Comparison of ENCODE assay signal across 11 cellular contexts in genomic region chr6:158825951-158826306, GRCh38. TPM values are rescaled to one million over a fixed set of nuclear protein-coding genes. Genes with fewer than 3 reads are reported as not detected.
DNase-seq lines count a peak whose midpoint lies in the region; ATAC-seq and TF ChIP-seq lines count a peak whose summit lies in the region.
"Had no signal": no experiment of that assay in that cellular context is flagged by ENCODE, and none has a peak within 500 bp of the region (broad histone marks: within the 10 kb centered on the region; RNA-seq: fewer than 3 reads in every experiment).

No MANE protein-coding gene starts in this region.

- H3K9me3 ChIP-seq in BE2C = no peaks in the 10 kb centered on the region

- DNase-seq in activated naive CD8-positive, alpha-beta T cell treated with anti-CD3 and anti-CD28 coated beads for 36 hours = no peak
- DNase-seq in activated naive CD8-positive, alpha-beta T cell treated with anti-CD3 and anti-CD28 coated beads, Interleukin-2, amount 50 U/mL, for 24 hours = no peak
- DNase-seq in fibroblast of pulmonary artery (ENCODE audit: low read depth) = peak; percentile 67
- DNase-seq in mesothelial cell of epicardium (ENCODE audit: low spot score in 2 of 2, unreplicated experiment in 2 of 2) = no peak
- no peak for DNase-seq in type B pancreatic cell (ENCODE audit: extremely low spot score, unreplicated experiment)
- no peak for DNase-seq in BE2C
- DNase-seq in T-helper 2 cell = no peak
- DNase-seq: NCI-H1417, NCI-H526 treated with DMSO at 0.1 percent for 48 hours had no signal

- H3K4me1 ChIP-seq in BE2C = no peaks in the 10 kb centered on the region; the same call in 1 of the 2 replicates

- no peaks in the 10 kb centered on the region for H3K9me3 Mint-ChIP-seq in activated naive CD8-positive, alpha-beta T cell treated with anti-CD3 and anti-CD28 coated beads for 36 hours
- no peaks in the 10 kb centered on the region for H3K9me3 Mint-ChIP-seq in activated naive CD8-positive, alpha-beta T cell treated with anti-CD3 and anti-CD28 coated beads, Interleukin-2, amount 50 U/mL, for 24 hours
- H3K9me3 Mint-ChIP-seq in mesothelial cell of epicardium (no peaks in the 10 kb centered on the region), type B pancreatic cell (no peaks in the 10 kb centered on the region)
- H3K9me3 Mint-ChIP-seq: activated T-helper 1 cell treated with anti-CD3 and anti-CD28 coated beads, Interleukin-12 subunit alpha, Interleukin-12 subunit beta, Interleukin-2, Interleukin-4 antibody, amounts not matched to agents 30 ng/mL and 10 ng/mL and 1 ng/mL, durations not matched to agents 14 hours and 24 hours and 36 hours had no signal

- H3K4me3 ChIP-seq in fibroblast of pulmonary artery (replicated peaks; ENCODE audit: low read depth, low read length) (no peak overlapping the region), BE2C (ENCODE audit: low read depth, low read length) (no peak overlapping the region)

- no peak overlapping the region for H3K4me3 Mint-ChIP-seq in activated naive CD8-positive, alpha-beta T cell treated with anti-CD3 and anti-CD28 coated beads for 36 hours
- no peak overlapping the region for H3K4me3 Mint-ChIP-seq in activated naive CD8-positive, alpha-beta T cell treated with anti-CD3 and anti-CD28 coated beads, Interleukin-2, amount 50 U/mL, for 24 hours
- H3K4me3 Mint-ChIP-seq in mesothelial cell of epicardium (peak overlapping the region; percentile 15), type B pancreatic cell (peak overlapping the region; percentile 46)
- H3K4me3 Mint-ChIP-seq: activated T-helper 1 cell treated with anti-CD3 and anti-CD28 coated beads, Interleukin-12 subunit alpha, Interleukin-12 subunit beta, Interleukin-2, Interleukin-4 antibody, amounts not matched to agents 30 ng/mL and 10 ng/mL and 1 ng/mL, durations not matched to agents 14 hours and 24 hours and 36 hours had no signal

- H3K27me3 Mint-ChIP-seq in activated naive CD8-positive, alpha-beta T cell treated with anti-CD3 and anti-CD28 coated beads for 36 hours = no peaks in the 10 kb centered on the region
- H3K27me3 Mint-ChIP-seq in activated naive CD8-positive, alpha-beta T cell treated with anti-CD3 and anti-CD28 coated beads, Interleukin-2, amount 50 U/mL, for 24 hours = peaks cover 2% of the 10 kb centered on the region
- H3K27me3 Mint-ChIP-seq in mesothelial cell of epicardium (ENCODE audit: low read depth) = no peaks in the 10 kb centered on the region
- H3K27me3 Mint-ChIP-seq in type B pancreatic cell = no peaks in the 10 kb centered on the region

- TF ChIP-seq CTCF in fibroblast of pulmonary artery (IDR thresholded peaks at IDR 0.05; ENCODE audit: low read length, missing control alignments) (no peak), mesothelial cell of epicardium (IDR thresholded peaks at IDR 0.05; ENCODE audit: unreplicated experiment) (no peak), type B pancreatic cell (conservative IDR thresholded peaks at IDR 0.05) (no peak), BE2C (IDR thresholded peaks at IDR 0.05; ENCODE audit: low read depth, low read length) (no peak)

- ATAC-seq in activated naive CD8-positive, alpha-beta T cell treated with anti-CD3 and anti-CD28 coated beads, Interleukin-2, amount 50 U/mL, for 24 hours = no peak
- no peak for ATAC-seq in HG02852 (IDR thresholded peaks at IDR 0.05; ENCODE audit: unreplicated experiment)

- H3K27ac Mint-ChIP-seq in activated naive CD8-positive, alpha-beta T cell treated with anti-CD3 and anti-CD28 coated beads for 36 hours = peak overlapping the region; percentile 40
- H3K27ac Mint-ChIP-seq in activated naive CD8-positive, alpha-beta T cell treated with anti-CD3 and anti-CD28 coated beads, Interleukin-2, amount 50 U/mL, for 24 hours = no peak overlapping the region
- H3K27ac Mint-ChIP-seq in mesothelial cell of epicardium (peak overlapping the region; percentile 85), type B pancreatic cell (peak overlapping the region; percentile 76)
- H3K27ac Mint-ChIP-seq: activated T-helper 1 cell treated with anti-CD3 and anti-CD28 coated beads, Interleukin-12 subunit alpha, Interleukin-12 subunit beta, Interleukin-2, Interleukin-4 antibody, amounts not matched to agents 30 ng/mL and 10 ng/mL and 1 ng/mL, durations not matched to agents 14 hours and 24 hours and 36 hours had no signal

- H3K36me3 Mint-ChIP-seq in activated naive CD8-positive, alpha-beta T cell treated with anti-CD3 and anti-CD28 coated beads for 36 hours = no peaks in the 10 kb centered on the region
- no peaks in the 10 kb centered on the region for H3K36me3 Mint-ChIP-seq in activated naive CD8-positive, alpha-beta T cell treated with anti-CD3 and anti-CD28 coated beads, Interleukin-2, amount 50 U/mL, for 24 hours (ENCODE audit: low read depth)
- H3K36me3 Mint-ChIP-seq in mesothelial cell of epicardium (no peaks in the 10 kb centered on the region), type B pancreatic cell (no peaks in the 10 kb centered on the region)

- no peaks in the 10 kb centered on the region for H3K27me3 ChIP-seq in BE2C

- H3K4me1 Mint-ChIP-seq in activated naive CD8-positive, alpha-beta T cell treated with anti-CD3 and anti-CD28 coated beads for 36 hours = peaks cover 18% of the 10 kb centered on the region
- H3K4me1 Mint-ChIP-seq in activated naive CD8-positive, alpha-beta T cell treated with anti-CD3 and anti-CD28 coated beads, Interleukin-2, amount 50 U/mL, for 24 hours = peaks cover 23% of the 10 kb centered on the region
- H3K4me1 Mint-ChIP-seq in mesothelial cell of epicardium (peaks cover 19% of the 10 kb centered on the region), type B pancreatic cell (ENCODE audit: unreplicated experiment) (peaks cover 10% of the 10 kb centered on the region)

- no peaks in the 10 kb centered on the region for H3K36me3 ChIP-seq in BE2C

RNA-seq across cellular contexts. Expression of gene EZR, which starts 6.8 kb away (rescaled TPM):
- total RNA-seq in activated naive CD8-positive, alpha-beta T cell treated with anti-CD3 and anti-CD28 coated beads for 36 hours = 100 to 1,000 TPM; 218 to 227 TPM
- total RNA-seq in mesothelial cell of epicardium (195 to 208 TPM (median 204 TPM) in 3 replicates), type B pancreatic cell (ENCODE audit: low replicate concordance) (166 and 349 TPM in 2 replicates)
- polyA plus RNA-seq in BE2C (2012; ENCODE audit: insufficient read depth, insufficient read length, low read depth) = 63.8 TPM

Comparison
In these comparisons a context has a peak if more than half of its experiments do, and no peak if none do; other contexts are left out.
1. H3K4me3 Mint-ChIP-seq: peak in mesothelial cell of epicardium (single experiment) and type B pancreatic cell (single experiment); none in activated naive CD8-positive, alpha-beta T cell treated with anti-CD3 and anti-CD28 coated beads for 36 hours (single experiment) and activated naive CD8-positive, alpha-beta T cell treated with anti-CD3 and anti-CD28 coated beads, Interleukin-2, amount 50 U/mL, for 24 hours (single experiment).